ENCODE assay signal across 24 cellular contexts in genomic region chr6:11783524-11784064, GRCh38. TPM values are rescaled to one million over a fixed set of nuclear protein-coding genes. Genes with fewer than 3 reads are reported as not detected.
"Had no signal": no experiment of that assay in that cellular context is flagged by ENCODE, and none has a peak within 500 bp of the region (broad histone marks: within the 10 kb centered on the region; RNA-seq: fewer than 3 reads in every experiment).

No MANE protein-coding gene starts in this region.

- H3K9me3 ChIP-seq: MG63, Peyer's patch, SJCRH30 had no signal

- H3K36me3 Mint-ChIP-seq: IgD-negative memory B cell had no signal

- DNase-seq: Karpas-422, KBM-7, MG63, NCI-H1092, NCI-H1105 treated with DMSO at 0.1 percent for 48 hours, NCI-H1417 treated with DMSO at 0.1 percent for 48 hours, NCI-H146, NCI-H1694 treated with DMSO at 0.1 percent for 48 hours, NCI-H1930, NCI-H2081, NCI-H2107, NCI-H2227 treated with DMSO at 0.1 percent for 48 hours, NCI-H524, NCI-H69, NCI-H774, PC-3, Peyer's patch, SHP77 treated with DMSO at 0.1 percent for 48 hours, SJCRH30, T-helper 1 cell, T-helper 17 cell had no signal

- H3K36me3 ChIP-seq: MG63, Peyer's patch, SJCRH30 had no signal

- H3K4me3 Mint-ChIP-seq: IgD-negative memory B cell, T-helper 17 cell had no signal

- H3K4me3 ChIP-seq: MG63, Peyer's patch, SJCRH30 had no signal

- H3K27ac ChIP-seq: HL-60, Peyer's patch, SJCRH30 had no signal

- H3K27ac Mint-ChIP-seq: IgD-negative memory B cell, T-helper 17 cell had no signal

- H3K4me1 ChIP-seq: SJCRH30 had no signal

- H3K27me3 ChIP-seq: MG63, Peyer's patch, SJCRH30 had no signal

RNA-seq across cellular contexts. Expression of gene ADTRP, which starts 5.0 kb away (rescaled TPM):
- total RNA-seq: PC-3, Right ventricle myocardium inferior, SJCRH30 had no signal
